13 cellular contexts compared by ENCODE assay signal in genomic region chr2:240800241-240800640, GRCh38. TPM values are rescaled to one million over a fixed set of nuclear protein-coding genes. Genes with fewer than 3 reads are reported as not detected.
A peak's percentile ranks its signal among the peaks of the same experiment; 100 is the strongest.
DNase-seq lines count a peak whose midpoint lies in the region; ATAC-seq and TF ChIP-seq lines count a peak whose summit lies in the region.
"Had no signal": no experiment of that assay in that cellular context is flagged by ENCODE, and none has a peak within 500 bp of the region (broad histone marks: within the 10 kb centered on the region; RNA-seq: fewer than 3 reads in every experiment).

No MANE protein-coding gene starts in this region.

- intact Hi-C loops in body of pancreas (cut with DNase I): no loop called here
- intact Hi-C loops in psoas muscle (cut with DNase I): loop anchor here in 1 of 2 donors (10.0 kb wide), 1 partner anchor 1365 kb away; no protein-coding TSS in a partner anchor

- H3K36me3 ChIP-seq in body of pancreas (replicated peaks in 1 of 2; ENCODE audit: insufficient read depth in 1 of 2, low read depth in 2 of 2): no peaks in the 10 kb centered on the region
- H3K36me3 ChIP-seq in psoas muscle (ENCODE audit: insufficient read depth in 1 of 2, low read depth in 1 of 2): no peaks in the 10 kb centered on the region

- ATAC-seq in body of pancreas (peak; percentile 43), psoas muscle (peak in 1 of 4 donors; percentile 37), GM18511 (IDR thresholded peaks at IDR 0.05; ENCODE audit: unreplicated experiment) (no peak)
- ATAC-seq: left colon had no signal

- H3K9me3 ChIP-seq in body of pancreas: no peaks in the 10 kb centered on the region
- no peaks in the 10 kb centered on the region for H3K9me3 ChIP-seq in psoas muscle

- H3K27me3 ChIP-seq in body of pancreas (no peaks in the 10 kb centered on the region), psoas muscle (ENCODE audit: insufficient read depth in 3 of 3, low read length in 2 of 3) (peaks cover 0 to 48% (median 12%) of the 10 kb centered on the region in 3 donors)

- H3K4me3 ChIP-seq in body of pancreas: no peak overlapping the region
- H3K4me3 ChIP-seq in psoas muscle: no peak overlapping the region

- TF ChIP-seq CTCF in body of pancreas (IDR thresholded peaks at IDR 0.05): no peak
- TF ChIP-seq CTCF in psoas muscle (IDR thresholded peaks at IDR 0.05): no peak

- 47 to 56% methylated on average over 14 of the region's 14 CpGs for WGBS in body of pancreas, 2 donors
- 17 to 31% (median 18%) methylated on average over 14 of the region's 14 CpGs for WGBS in psoas muscle, 3 donors

- no peaks in the 10 kb centered on the region for H3K4me1 ChIP-seq in body of pancreas
- no peaks in the 10 kb centered on the region for H3K4me1 ChIP-seq in psoas muscle

- TF ChIP-seq POLR2A in body of pancreas (IDR thresholded peaks at IDR 0.05): no peak

- in situ Hi-C loops in KBM-7 (cut with MboI; ENCODE audit: low pct_unique_long_range_greater_than_20kb, low sequenced_read_pairs): no loop called here

- H3K27ac ChIP-seq in body of pancreas (no peak overlapping the region), psoas muscle (no peak overlapping the region)
- H3K27ac ChIP-seq: KMS-11 had no signal

- DNase-seq in ELF-1 (ENCODE audit: low read depth, low spot score): peak; percentile 84
- peak in 3 of 4 donors; percentile 34 to 37 (median 34) for DNase-seq in body of pancreas
- DNase-seq in hippocampal formation (lab: John Stamatoyannopoulos, UW): peak; percentile 28 to 63
- DNase-seq in psoas muscle: peak; percentile 27 to 45
- no peak for DNase-seq in cortex of kidney (lab: John Stamatoyannopoulos, UW)
- DNase-seq in KBM-7: no peak
- DNase-seq in NCI-H2029 treated with DMSO at 0.1 percent for 48 hours (lab: John Stamatoyannopoulos, UW): no peak
- DNase-seq: activated CD4-positive, alpha-beta T cell treated with anti-CD3 and anti-CD28 coated beads for 4 hours; activated naive CD4-positive, alpha-beta T cell had no signal

RNA-seq across cellular contexts. Expression of gene KIF1A, which starts 19.8 kb away (rescaled TPM):
- 10 to 100 TPM; 51.9 to 79.1 TPM for total RNA-seq in body of pancreas
- 1 to 10 TPM in 1 of 4 donors, under 1 TPM in 1, not detected in 2; 0.18 to 1.2 TPM for total RNA-seq in psoas muscle
- polyA plus RNA-seq in psoas muscle: under 1 TPM; 0.01 to 0.12 (median 0.10) TPM
- total RNA-seq: CD4-positive, alpha-beta T cell had no signal

Comparison
In these comparisons a context has a peak if more than half of its experiments do, and no peak if none do; other contexts are left out.
1. DNase-seq: peak in ELF-1 (single experiment), body of pancreas (3 of 4), hippocampal formation (2 of 2) and psoas muscle (2 of 2); none in cortex of kidney (single experiment), KBM-7 (single experiment) and NCI-H2029 treated with DMSO at 0.1 percent for 48 hours (single experiment).
2. RNA of gene KIF1A, which starts 19.8 kb away (total RNA-seq): 51.9 to 79.1 TPM in body of pancreas; 0.18 to 1.2 TPM in psoas muscle; every median in the first group is over 10 times any median in the second.